In genomic region chr17:1644493-1645206, GRCh38 we compare ENCODE assay signal across 8 cellular contexts. TPM values are rescaled to one million over a fixed set of nuclear protein-coding genes. Genes with fewer than 3 reads are reported as not detected.
A peak's percentile ranks its signal among the peaks of the same experiment; 100 is the strongest.
DNase-seq lines count a peak whose midpoint lies in the region; ATAC-seq, FAIRE-seq and TF ChIP-seq lines count a peak whose summit lies in the region.

No MANE protein-coding gene starts in this region.

- H3K4me1 ChIP-seq in Peyer's patch, result peaks cover 0 to 32% (median 20%) of the 10 kb centered on the region in 4 donors
- peaks cover 34 to 43% of the 10 kb centered on the region in 2 experiments for H3K4me1 ChIP-seq in trophoblast cell (ENCODE audit: control insufficient read depth in 1 of 2, insufficient read depth in 2 of 2, low read length in 2 of 2)

- H3K4me2 ChIP-seq in trophoblast cell (ENCODE audit: low read length), result no peak overlapping the region

- H3K18ac ChIP-seq in trophoblast cell (ENCODE audit: low read length), result no peak overlapping the region

- peaks cover 11% of the 10 kb centered on the region for H3K79me1 ChIP-seq in trophoblast cell (ENCODE audit: low read length)

- H3K9me3 ChIP-seq in Peyer's patch (no peaks in the 10 kb centered on the region), trophoblast cell (ENCODE audit: insufficient read depth, low read depth, low read length) (no peaks in the 10 kb centered on the region)

- H2BK5ac ChIP-seq in trophoblast cell (ENCODE audit: low read depth, low read length, poor library complexity), result no peak overlapping the region

- H3K14ac ChIP-seq in trophoblast cell (ENCODE audit: low read length), result no peak overlapping the region

- no peaks in the 10 kb centered on the region for H3K36me3 ChIP-seq in Peyer's patch
- no peaks in the 10 kb centered on the region for H3K36me3 ChIP-seq in trophoblast cell (ENCODE audit: control insufficient read depth in 1 of 2, insufficient read depth in 2 of 2, low read length in 2 of 2)

- TF ChIP-seq CTCF in Peyer's patch (IDR thresholded peaks at IDR 0.05), result no peak

- no peak overlapping the region for H2AFZ ChIP-seq in trophoblast cell (ENCODE audit: insufficient read depth, low read length, poor library complexity)

- peak overlapping the region; percentile 20 for H4K91ac ChIP-seq in trophoblast cell (ENCODE audit: low read depth, low read length)

- H2BK12ac ChIP-seq in trophoblast cell (ENCODE audit: low read length), result peak overlapping the region; percentile 34

- no CpG with 5 or more reads among the region's 15 CpGs for WGBS in trophoblast cell (ENCODE audit: extremely low coverage, insufficient coverage, insufficient read length)

- peak; percentile 99 for FAIRE-seq in GM12892 (lab: Jason Lieb, UNC)

- no peak overlapping the region for H3K9ac ChIP-seq in trophoblast cell (ENCODE audit: low read length)

- peak; percentile 60; the same call in 1 of the 2 replicates for TF ChIP-seq POLR2A in GM12892 (IDR thresholded peaks at IDR 0.05; ENCODE audit: low read depth, low read length)
- no peak for TF ChIP-seq POLR2A in Peyer's patch (IDR thresholded peaks at IDR 0.05)

- H3K27ac ChIP-seq in Peyer's patch (peak overlapping the region; percentile 32 to 77 (median 54)), trophoblast cell (ENCODE audit: low read depth, low read length) (no peak overlapping the region)

- H2AK5ac ChIP-seq in trophoblast cell (ENCODE audit: low read length), result peak overlapping the region; percentile 59

- no peaks in the 10 kb centered on the region for H3K27me3 ChIP-seq in Peyer's patch
- no peaks in the 10 kb centered on the region for H3K27me3 ChIP-seq in trophoblast cell (ENCODE audit: insufficient read depth, low read length)

- ATAC-seq in GM18867 (IDR thresholded peaks at IDR 0.05; ENCODE audit: unreplicated experiment), result no peak
- ATAC-seq in HG03039 (IDR thresholded peaks at IDR 0.05; ENCODE audit: unreplicated experiment), result no peak
- no peak for ATAC-seq in HG03095 (IDR thresholded peaks at IDR 0.05; ENCODE audit: unreplicated experiment)

- H2BK120ac ChIP-seq in trophoblast cell (ENCODE audit: insufficient read depth, low read length, poor library complexity), result no peak overlapping the region

- peaks cover 4% of the 10 kb centered on the region for H3K79me2 ChIP-seq in trophoblast cell (ENCODE audit: control insufficient read depth, insufficient read depth, low read length, poor library complexity)

- H3K4ac ChIP-seq in trophoblast cell (ENCODE audit: low read depth, low read length), result no peak overlapping the region

- H4K12ac ChIP-seq in trophoblast cell (ENCODE audit: low read depth, low read length), result no peak overlapping the region

- no peak overlapping the region for H3K23ac ChIP-seq in trophoblast cell (ENCODE audit: low read length)

- H3K4me3 ChIP-seq in Peyer's patch (peak overlapping the region in 3 of 4 donors; percentile 36 to 65 (median 42)), trophoblast cell (ENCODE audit: low read depth, low read length) (no peak overlapping the region)

- H4K8ac ChIP-seq in trophoblast cell (ENCODE audit: low read depth, low read length), result no peak overlapping the region

- DNase-seq in GM12892 (ENCODE audit: insufficient read length), result peak; percentile 56
- peak in 2 of 3 donors; percentile 61 to 68 for DNase-seq in Peyer's patch
- peak; percentile 51 for DNase-seq in ecto neural progenitor cell (ENCODE audit: low spot score)
- DNase-seq in trophoblast cell, result peak in 1 of 2 donors; percentile 30
- DNase-seq in cerebellar cortex (ENCODE audit: low spot score), result no peak

RNA-seq across cellular contexts. Expression of gene SCARF1, which starts 0.9 kb away (rescaled TPM):
- polyA plus RNA-seq in GM12892 (2012; ENCODE audit: missing spikeins), result 0.64 TPM
- total RNA-seq in Peyer's patch, result 10 to 100 TPM in 3 of 4 donors, 1 to 10 TPM in 1; 9.8 to 32.2 (median 20.3) TPM
- polyA plus RNA-seq in trophoblast cell (2013), result 0.78 and 0.82 TPM in 2 replicates

RNA-seq across cellular contexts. Expression of gene RILP, which starts 5.0 kb away (rescaled TPM):
- 2.1 TPM for polyA plus RNA-seq in GM12892 (2012; ENCODE audit: missing spikeins)
- 100 to 1,000 TPM in 1 of 4 donors, 10 to 100 TPM in 3; 29.7 to 173 (median 92.3) TPM for total RNA-seq in Peyer's patch
- 6.9 and 7.3 TPM in 2 replicates for polyA plus RNA-seq in trophoblast cell (2013)

RNA-seq across cellular contexts. Expression of gene SLC43A2, which starts 16.0 kb away (rescaled TPM):
- 4.9 TPM for polyA plus RNA-seq in GM12892 (2012; ENCODE audit: missing spikeins)
- 100 to 1,000 TPM in 1 of 4 donors, 10 to 100 TPM in 3; 58.6 to 103 (median 69.0) TPM for total RNA-seq in Peyer's patch
- polyA plus RNA-seq in trophoblast cell (2013), result 96.8 and 110 TPM in 2 replicates

RNA-seq across cellular contexts. Expression of gene PRPF8, which starts 40.0 kb away (rescaled TPM):
- polyA plus RNA-seq in GM12892 (2012; ENCODE audit: missing spikeins), result 119 TPM
- 100 to 1,000 TPM; 138 to 390 (median 226) TPM for total RNA-seq in Peyer's patch
- 142 and 147 TPM in 2 replicates for polyA plus RNA-seq in trophoblast cell (2013)
